In genomic region chr1:112391603-112391940, GRCh38 we compare ENCODE assay signal across 1 cellular context.
TF ChIP-seq lines count a peak whose summit lies in the region.

No MANE protein-coding gene starts in this region.

TF ChIP-seq in HCT116, 20 proteins besides CTCF, POLR2A, EP300 and RAD21 (continued from another document):
- TF ChIP-seq REST (IDR thresholded peaks at IDR 0.05; ENCODE audit: low read depth) (no peak), POLR2AphosphoS5 (IDR thresholded peaks at IDR 0.05; ENCODE audit: low read depth, low read length) (no peak), SRF (IDR thresholded peaks at IDR 0.05; ENCODE audit: low read depth) (no peak), ATF3 (IDR thresholded peaks at IDR 0.05) (no peak), SIN3A (IDR thresholded peaks at IDR 0.05; ENCODE audit: low read depth) (no peak), MAX (IDR thresholded peaks at IDR 0.05) (no peak), CBX3 (IDR thresholded peaks at IDR 0.05; ENCODE audit: low read depth) (no peak), EZH2phosphoT487 (IDR thresholded peaks at IDR 0.05; ENCODE audit: borderline replicate concordance) (no peak)
